Comparison of ENCODE assay signal across 1 cellular context in the genomic region with DNA sequence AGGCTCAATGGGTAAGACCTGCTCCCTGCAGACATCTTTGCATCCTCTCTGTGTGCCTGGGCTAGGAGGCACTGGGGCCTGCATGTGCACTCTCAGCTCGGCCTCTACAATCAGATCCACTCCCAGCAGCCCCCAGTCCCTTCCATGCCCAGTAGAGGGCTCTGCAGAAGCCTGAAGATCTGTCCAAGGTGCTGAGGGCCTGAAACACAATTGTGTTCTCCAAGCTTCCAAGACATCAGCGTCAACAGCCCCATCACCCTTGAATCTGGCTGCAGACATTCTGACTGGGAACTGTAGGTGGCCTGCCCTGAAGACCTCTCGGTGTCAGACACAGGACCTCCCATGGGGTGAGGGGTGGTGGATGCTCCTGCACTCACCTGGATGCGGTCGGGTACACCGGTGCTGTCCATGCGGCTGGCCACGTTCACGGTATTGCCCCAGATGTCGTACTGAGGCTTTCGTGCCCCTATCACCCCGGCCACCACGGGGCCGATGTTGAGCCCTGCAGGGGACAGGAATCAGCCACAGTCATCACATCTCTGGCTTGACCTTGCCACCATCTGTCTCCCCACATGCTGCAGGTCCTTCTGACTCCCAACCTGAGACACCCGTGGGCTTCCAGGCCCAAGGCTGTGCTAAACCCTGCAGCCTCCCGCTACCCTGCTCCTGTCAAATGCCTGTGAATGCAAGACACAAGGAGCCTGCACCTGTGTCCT.
A peak's percentile ranks its signal among the peaks of the same experiment; 100 is the strongest.
TF ChIP-seq lines count a peak whose summit lies in the region.

No MANE protein-coding gene starts in this region.

TF ChIP-seq in WTC11, 78 proteins besides CTCF, POLR2A, EP300 and RAD21 (continued from another document and continues in another):
- no peak for TF ChIP-seq JAZF1 (CRISPR knock-in tag; IDR thresholded peaks at IDR 0.05)
- TF ChIP-seq, protein P1, sequence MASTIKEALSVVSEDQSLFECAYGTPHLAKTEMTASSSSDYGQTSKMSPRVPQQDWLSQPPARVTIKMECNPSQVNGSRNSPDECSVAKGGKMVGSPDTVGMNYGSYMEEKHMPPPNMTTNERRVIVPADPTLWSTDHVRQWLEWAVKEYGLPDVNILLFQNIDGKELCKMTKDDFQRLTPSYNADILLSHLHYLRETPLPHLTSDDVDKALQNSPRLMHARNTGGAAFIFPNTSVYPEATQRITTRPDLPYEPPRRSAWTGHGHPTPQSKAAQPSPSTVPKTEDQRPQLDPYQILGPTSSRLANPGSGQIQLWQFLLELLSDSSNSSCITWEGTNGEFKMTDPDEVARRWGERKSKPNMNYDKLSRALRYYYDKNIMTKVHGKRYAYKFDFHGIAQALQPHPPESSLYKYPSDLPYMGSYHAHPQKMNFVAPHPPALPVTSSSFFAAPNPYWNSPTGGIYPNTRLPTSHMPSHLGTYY (CRISPR knock-in tag; IDR thresholded peaks at IDR 0.05), result no peak
- TF ChIP-seq, protein P2, sequence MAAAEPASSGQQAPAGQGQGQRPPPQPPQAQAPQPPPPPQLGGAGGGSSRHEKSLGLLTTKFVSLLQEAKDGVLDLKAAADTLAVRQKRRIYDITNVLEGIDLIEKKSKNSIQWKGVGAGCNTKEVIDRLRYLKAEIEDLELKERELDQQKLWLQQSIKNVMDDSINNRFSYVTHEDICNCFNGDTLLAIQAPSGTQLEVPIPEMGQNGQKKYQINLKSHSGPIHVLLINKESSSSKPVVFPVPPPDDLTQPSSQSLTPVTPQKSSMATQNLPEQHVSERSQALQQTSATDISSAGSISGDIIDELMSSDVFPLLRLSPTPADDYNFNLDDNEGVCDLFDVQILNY (CRISPR knock-in tag; IDR thresholded peaks at IDR 0.05), result 0 out of 2 replicates have a peak, but pooled peaks have one; percentile 39
- TF ChIP-seq KAT7 (CRISPR knock-in tag; IDR thresholded peaks at IDR 0.05; ENCODE audit: borderline replicate concordance), result 0 out of 2 replicates have a peak, but pooled peaks have one; percentile 63
- TF ChIP-seq, protein P3, sequence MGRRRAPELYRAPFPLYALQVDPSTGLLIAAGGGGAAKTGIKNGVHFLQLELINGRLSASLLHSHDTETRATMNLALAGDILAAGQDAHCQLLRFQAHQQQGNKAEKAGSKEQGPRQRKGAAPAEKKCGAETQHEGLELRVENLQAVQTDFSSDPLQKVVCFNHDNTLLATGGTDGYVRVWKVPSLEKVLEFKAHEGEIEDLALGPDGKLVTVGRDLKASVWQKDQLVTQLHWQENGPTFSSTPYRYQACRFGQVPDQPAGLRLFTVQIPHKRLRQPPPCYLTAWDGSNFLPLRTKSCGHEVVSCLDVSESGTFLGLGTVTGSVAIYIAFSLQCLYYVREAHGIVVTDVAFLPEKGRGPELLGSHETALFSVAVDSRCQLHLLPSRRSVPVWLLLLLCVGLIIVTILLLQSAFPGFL (CRISPR knock-in tag; IDR thresholded peaks at IDR 0.05; ENCODE audit: borderline replicate concordance), result no peak
- TF ChIP-seq, protein P4, sequence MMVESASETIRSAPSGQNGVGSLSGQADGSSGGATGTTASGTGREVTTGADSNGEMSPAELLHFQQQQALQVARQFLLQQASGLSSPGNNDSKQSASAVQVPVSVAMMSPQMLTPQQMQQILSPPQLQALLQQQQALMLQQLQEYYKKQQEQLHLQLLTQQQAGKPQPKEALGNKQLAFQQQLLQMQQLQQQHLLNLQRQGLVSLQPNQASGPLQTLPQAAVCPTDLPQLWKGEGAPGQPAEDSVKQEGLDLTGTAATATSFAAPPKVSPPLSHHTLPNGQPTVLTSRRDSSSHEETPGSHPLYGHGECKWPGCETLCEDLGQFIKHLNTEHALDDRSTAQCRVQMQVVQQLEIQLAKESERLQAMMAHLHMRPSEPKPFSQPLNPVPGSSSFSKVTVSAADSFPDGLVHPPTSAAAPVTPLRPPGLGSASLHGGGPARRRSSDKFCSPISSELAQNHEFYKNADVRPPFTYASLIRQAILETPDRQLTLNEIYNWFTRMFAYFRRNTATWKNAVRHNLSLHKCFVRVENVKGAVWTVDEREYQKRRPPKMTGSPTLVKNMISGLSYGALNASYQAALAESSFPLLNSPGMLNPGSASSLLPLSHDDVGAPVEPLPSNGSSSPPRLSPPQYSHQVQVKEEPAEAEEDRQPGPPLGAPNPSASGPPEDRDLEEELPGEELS (CRISPR knock-in tag; IDR thresholded peaks at IDR 0.05), result peak; percentile 83
- TF ChIP-seq CREB1 (CRISPR knock-in tag; IDR thresholded peaks at IDR 0.05), result peak; percentile 56; the same call in 1 of the 2 replicates
- TF ChIP-seq TEAD4 (CRISPR knock-in tag; IDR thresholded peaks at IDR 0.05), result peak; percentile 61; the same call in 1 of the 2 replicates
- no peak for TF ChIP-seq GRHL2 (CRISPR knock-in tag; IDR thresholded peaks at IDR 0.05; ENCODE audit: insufficient replicate concordance, severe bottlenecking)
- no peak for TF ChIP-seq FOXJ3 (CRISPR knock-in tag; IDR thresholded peaks at IDR 0.05; ENCODE audit: borderline replicate concordance)
- no peak for TF ChIP-seq MXD4 (CRISPR knock-in tag; IDR thresholded peaks at IDR 0.05; ENCODE audit: borderline replicate concordance)
- TF ChIP-seq FOXP1 (CRISPR knock-in tag; IDR thresholded peaks at IDR 0.05; ENCODE audit: borderline replicate concordance), result 0 out of 2 replicates have a peak, but pooled peaks have one; percentile 51
- TF ChIP-seq ZNF219 (CRISPR knock-in tag; IDR thresholded peaks at IDR 0.05; ENCODE audit: borderline replicate concordance), result no peak
- TF ChIP-seq CBFB (CRISPR knock-in tag; IDR thresholded peaks at IDR 0.05; ENCODE audit: low read depth), result no peak; the same call in 1 of the 2 replicates
- TF ChIP-seq, protein P5, sequence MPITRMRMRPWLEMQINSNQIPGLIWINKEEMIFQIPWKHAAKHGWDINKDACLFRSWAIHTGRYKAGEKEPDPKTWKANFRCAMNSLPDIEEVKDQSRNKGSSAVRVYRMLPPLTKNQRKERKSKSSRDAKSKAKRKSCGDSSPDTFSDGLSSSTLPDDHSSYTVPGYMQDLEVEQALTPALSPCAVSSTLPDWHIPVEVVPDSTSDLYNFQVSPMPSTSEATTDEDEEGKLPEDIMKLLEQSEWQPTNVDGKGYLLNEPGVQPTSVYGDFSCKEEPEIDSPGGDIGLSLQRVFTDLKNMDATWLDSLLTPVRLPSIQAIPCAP (CRISPR knock-in tag; IDR thresholded peaks at IDR 0.05), result peak; percentile 50; the same call in 1 of the 2 replicates
- TF ChIP-seq, protein P6, sequence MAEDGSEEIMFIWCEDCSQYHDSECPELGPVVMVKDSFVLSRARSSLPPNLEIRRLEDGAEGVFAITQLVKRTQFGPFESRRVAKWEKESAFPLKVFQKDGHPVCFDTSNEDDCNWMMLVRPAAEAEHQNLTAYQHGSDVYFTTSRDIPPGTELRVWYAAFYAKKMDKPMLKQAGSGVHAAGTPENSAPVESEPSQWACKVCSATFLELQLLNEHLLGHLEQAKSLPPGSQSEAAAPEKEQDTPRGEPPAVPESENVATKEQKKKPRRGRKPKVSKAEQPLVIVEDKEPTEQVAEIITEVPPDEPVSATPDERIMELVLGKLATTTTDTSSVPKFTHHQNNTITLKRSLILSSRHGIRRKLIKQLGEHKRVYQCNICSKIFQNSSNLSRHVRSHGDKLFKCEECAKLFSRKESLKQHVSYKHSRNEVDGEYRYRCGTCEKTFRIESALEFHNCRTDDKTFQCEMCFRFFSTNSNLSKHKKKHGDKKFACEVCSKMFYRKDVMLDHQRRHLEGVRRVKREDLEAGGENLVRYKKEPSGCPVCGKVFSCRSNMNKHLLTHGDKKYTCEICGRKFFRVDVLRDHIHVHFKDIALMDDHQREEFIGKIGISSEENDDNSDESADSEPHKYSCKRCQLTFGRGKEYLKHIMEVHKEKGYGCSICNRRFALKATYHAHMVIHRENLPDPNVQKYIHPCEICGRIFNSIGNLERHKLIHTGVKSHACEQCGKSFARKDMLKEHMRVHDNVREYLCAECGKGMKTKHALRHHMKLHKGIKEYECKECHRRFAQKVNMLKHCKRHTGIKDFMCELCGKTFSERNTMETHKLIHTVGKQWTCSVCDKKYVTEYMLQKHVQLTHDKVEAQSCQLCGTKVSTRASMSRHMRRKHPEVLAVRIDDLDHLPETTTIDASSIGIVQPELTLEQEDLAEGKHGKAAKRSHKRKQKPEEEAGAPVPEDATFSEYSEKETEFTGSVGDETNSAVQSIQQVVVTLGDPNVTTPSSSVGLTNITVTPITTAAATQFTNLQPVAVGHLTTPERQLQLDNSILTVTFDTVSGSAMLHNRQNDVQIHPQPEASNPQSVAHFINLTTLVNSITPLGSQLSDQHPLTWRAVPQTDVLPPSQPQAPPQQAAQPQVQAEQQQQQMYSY (CRISPR knock-in tag; IDR thresholded peaks at IDR 0.05), result no peak
- TF ChIP-seq, protein P7, sequence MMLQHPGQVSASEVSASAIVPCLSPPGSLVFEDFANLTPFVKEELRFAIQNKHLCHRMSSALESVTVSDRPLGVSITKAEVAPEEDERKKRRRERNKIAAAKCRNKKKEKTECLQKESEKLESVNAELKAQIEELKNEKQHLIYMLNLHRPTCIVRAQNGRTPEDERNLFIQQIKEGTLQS (CRISPR knock-in tag; conservative IDR thresholded peaks at IDR 0.05), result no peak
- TF ChIP-seq, protein P8, sequence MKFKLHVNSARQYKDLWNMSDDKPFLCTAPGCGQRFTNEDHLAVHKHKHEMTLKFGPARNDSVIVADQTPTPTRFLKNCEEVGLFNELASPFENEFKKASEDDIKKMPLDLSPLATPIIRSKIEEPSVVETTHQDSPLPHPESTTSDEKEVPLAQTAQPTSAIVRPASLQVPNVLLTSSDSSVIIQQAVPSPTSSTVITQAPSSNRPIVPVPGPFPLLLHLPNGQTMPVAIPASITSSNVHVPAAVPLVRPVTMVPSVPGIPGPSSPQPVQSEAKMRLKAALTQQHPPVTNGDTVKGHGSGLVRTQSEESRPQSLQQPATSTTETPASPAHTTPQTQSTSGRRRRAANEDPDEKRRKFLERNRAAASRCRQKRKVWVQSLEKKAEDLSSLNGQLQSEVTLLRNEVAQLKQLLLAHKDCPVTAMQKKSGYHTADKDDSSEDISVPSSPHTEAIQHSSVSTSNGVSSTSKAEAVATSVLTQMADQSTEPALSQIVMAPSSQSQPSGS (CRISPR knock-in tag; IDR thresholded peaks at IDR 0.05; ENCODE audit: borderline replicate concordance, low read depth), result no peak
- TF ChIP-seq ZNF232 (CRISPR knock-in tag; IDR thresholded peaks at IDR 0.05), result no peak
- no peak for TF ChIP-seq ZNF263 (CRISPR knock-in tag; IDR thresholded peaks at IDR 0.05; ENCODE audit: low read depth)
- peak; percentile 44; the same call in 1 of the 2 replicates for TF ChIP-seq GABPB1 (CRISPR knock-in tag; IDR thresholded peaks at IDR 0.05)
- no peak for TF ChIP-seq EMX1 (CRISPR knock-in tag; IDR thresholded peaks at IDR 0.05)
- TF ChIP-seq HMGA2 (CRISPR knock-in tag; IDR thresholded peaks at IDR 0.05), result no peak
- 0 out of 2 replicates have a peak, but pooled peaks have one; percentile 18 for TF ChIP-seq RELA (CRISPR knock-in tag; IDR thresholded peaks at IDR 0.05; ENCODE audit: borderline replicate concordance)
- TF ChIP-seq, protein P9, sequence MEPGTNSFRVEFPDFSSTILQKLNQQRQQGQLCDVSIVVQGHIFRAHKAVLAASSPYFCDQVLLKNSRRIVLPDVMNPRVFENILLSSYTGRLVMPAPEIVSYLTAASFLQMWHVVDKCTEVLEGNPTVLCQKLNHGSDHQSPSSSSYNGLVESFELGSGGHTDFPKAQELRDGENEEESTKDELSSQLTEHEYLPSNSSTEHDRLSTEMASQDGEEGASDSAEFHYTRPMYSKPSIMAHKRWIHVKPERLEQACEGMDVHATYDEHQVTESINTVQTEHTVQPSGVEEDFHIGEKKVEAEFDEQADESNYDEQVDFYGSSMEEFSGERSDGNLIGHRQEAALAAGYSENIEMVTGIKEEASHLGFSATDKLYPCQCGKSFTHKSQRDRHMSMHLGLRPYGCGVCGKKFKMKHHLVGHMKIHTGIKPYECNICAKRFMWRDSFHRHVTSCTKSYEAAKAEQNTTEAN (CRISPR knock-in tag; IDR thresholded peaks at IDR 0.05), result no peak
- TF ChIP-seq, protein P10, sequence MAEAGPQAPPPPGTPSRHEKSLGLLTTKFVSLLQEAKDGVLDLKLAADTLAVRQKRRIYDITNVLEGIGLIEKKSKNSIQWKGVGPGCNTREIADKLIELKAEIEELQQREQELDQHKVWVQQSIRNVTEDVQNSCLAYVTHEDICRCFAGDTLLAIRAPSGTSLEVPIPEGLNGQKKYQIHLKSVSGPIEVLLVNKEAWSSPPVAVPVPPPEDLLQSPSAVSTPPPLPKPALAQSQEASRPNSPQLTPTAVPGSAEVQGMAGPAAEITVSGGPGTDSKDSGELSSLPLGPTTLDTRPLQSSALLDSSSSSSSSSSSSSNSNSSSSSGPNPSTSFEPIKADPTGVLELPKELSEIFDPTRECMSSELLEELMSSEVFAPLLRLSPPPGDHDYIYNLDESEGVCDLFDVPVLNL (CRISPR knock-in tag; IDR thresholded peaks at IDR 0.05; ENCODE audit: borderline replicate concordance, low read depth), result no peak
- TF ChIP-seq, protein P11, sequence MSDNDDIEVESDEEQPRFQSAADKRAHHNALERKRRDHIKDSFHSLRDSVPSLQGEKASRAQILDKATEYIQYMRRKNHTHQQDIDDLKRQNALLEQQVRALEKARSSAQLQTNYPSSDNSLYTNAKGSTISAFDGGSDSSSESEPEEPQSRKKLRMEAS (CRISPR knock-in tag; IDR thresholded peaks at IDR 0.05), result peak; percentile 49; the same call in 1 of the 2 replicates
- peak; percentile 62; the same call in 1 of the 2 replicates for TF ChIP-seq FOXK1 (CRISPR knock-in tag; IDR thresholded peaks at IDR 0.05)
- TF ChIP-seq, protein P12, sequence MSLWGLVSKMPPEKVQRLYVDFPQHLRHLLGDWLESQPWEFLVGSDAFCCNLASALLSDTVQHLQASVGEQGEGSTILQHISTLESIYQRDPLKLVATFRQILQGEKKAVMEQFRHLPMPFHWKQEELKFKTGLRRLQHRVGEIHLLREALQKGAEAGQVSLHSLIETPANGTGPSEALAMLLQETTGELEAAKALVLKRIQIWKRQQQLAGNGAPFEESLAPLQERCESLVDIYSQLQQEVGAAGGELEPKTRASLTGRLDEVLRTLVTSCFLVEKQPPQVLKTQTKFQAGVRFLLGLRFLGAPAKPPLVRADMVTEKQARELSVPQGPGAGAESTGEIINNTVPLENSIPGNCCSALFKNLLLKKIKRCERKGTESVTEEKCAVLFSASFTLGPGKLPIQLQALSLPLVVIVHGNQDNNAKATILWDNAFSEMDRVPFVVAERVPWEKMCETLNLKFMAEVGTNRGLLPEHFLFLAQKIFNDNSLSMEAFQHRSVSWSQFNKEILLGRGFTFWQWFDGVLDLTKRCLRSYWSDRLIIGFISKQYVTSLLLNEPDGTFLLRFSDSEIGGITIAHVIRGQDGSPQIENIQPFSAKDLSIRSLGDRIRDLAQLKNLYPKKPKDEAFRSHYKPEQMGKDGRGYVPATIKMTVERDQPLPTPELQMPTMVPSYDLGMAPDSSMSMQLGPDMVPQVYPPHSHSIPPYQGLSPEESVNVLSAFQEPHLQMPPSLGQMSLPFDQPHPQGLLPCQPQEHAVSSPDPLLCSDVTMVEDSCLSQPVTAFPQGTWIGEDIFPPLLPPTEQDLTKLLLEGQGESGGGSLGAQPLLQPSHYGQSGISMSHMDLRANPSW (CRISPR knock-in tag; conservative IDR thresholded peaks at IDR 0.05; ENCODE audit: low read depth), result no peak
- TF ChIP-seq ZNF121 (CRISPR knock-in tag; IDR thresholded peaks at IDR 0.05), result no peak
- TF ChIP-seq, protein P13, sequence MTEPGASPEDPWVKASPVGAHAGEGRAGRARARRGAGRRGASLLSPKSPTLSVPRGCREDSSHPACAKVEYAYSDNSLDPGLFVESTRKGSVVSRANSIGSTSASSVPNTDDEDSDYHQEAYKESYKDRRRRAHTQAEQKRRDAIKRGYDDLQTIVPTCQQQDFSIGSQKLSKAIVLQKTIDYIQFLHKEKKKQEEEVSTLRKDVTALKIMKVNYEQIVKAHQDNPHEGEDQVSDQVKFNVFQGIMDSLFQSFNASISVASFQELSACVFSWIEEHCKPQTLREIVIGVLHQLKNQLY (CRISPR knock-in tag; IDR thresholded peaks at IDR 0.05), result peak; percentile 71; the same call in 1 of the 2 replicates
